ENCODE assay signal across 13 cellular contexts in genomic region chr15:44595656-44596510, GRCh38. TPM values are rescaled to one million over a fixed set of nuclear protein-coding genes. Genes with fewer than 3 reads are reported as not detected.
A peak's percentile ranks its signal among the peaks of the same experiment; 100 is the strongest.
DNase-seq lines count a peak whose midpoint lies in the region; TF ChIP-seq lines count a peak whose summit lies in the region.
"Had no signal": no experiment of that assay in that cellular context is flagged by ENCODE, and none has a peak within 500 bp of the region (broad histone marks: within the 10 kb centered on the region; RNA-seq: fewer than 3 reads in every experiment).

No MANE protein-coding gene starts in this region.

- H3K4me2 ChIP-seq in MM.1S (ENCODE audit: low read depth, low read length): peak overlapping the region; percentile 49; the same call in 1 of the 2 replicates
- H3K4me2 ChIP-seq: SK-N-SH had no signal

- H3K9me3 Mint-ChIP-seq in activated naive CD4-positive, alpha-beta T cell treated with anti-CD3 and anti-CD28 coated beads, Interleukin-2, amount 10 ng/mL, durations not matched to agents 7 days and 5 days: no peaks in the 10 kb centered on the region
- H3K9me3 Mint-ChIP-seq: mesothelial cell of epicardium had no signal

- intact Hi-C loops in thyroid gland (cut with DNase I): no loop called here

- no peaks in the 10 kb centered on the region for H4K20me1 ChIP-seq in MM.1S (ENCODE audit: insufficient read depth, low read length)

- H3K4me1 Mint-ChIP-seq in activated naive CD4-positive, alpha-beta T cell treated with anti-CD3 and anti-CD28 coated beads, Interleukin-2, amount 10 ng/mL, durations not matched to agents 7 days and 5 days: peaks cover 38% of the 10 kb centered on the region

- no peaks in the 10 kb centered on the region for H3K79me2 ChIP-seq in MM.1S (ENCODE audit: low read length)

- H2AFZ ChIP-seq in MM.1S (ENCODE audit: low read length): no peak overlapping the region

- no peaks in the 10 kb centered on the region for H3K9me2 ChIP-seq in MM.1S (replicated peaks; ENCODE audit: insufficient read depth, low read length)
- H3K9me2 ChIP-seq: SK-N-SH had no signal

- 36 to 41% methylated on average over 3 of the region's 3 CpGs for WGBS in thyroid gland, 2 donors

- peak overlapping the region; percentile 53 for H3K27ac Mint-ChIP-seq in activated naive CD4-positive, alpha-beta T cell treated with anti-CD3 and anti-CD28 coated beads, Interleukin-2, amount 10 ng/mL, durations not matched to agents 7 days and 5 days
- H3K27ac Mint-ChIP-seq: mesothelial cell of epicardium had no signal

- H3F3A ChIP-seq in MM.1S (ENCODE audit: insufficient read depth, low read length): peaks cover 18% of the 10 kb centered on the region

- peaks cover 40% of the 10 kb centered on the region for H3K36me3 Mint-ChIP-seq in activated naive CD4-positive, alpha-beta T cell treated with anti-CD3 and anti-CD28 coated beads, Interleukin-2, amount 10 ng/mL, durations not matched to agents 7 days and 5 days

- no peaks in the 10 kb centered on the region for H3K27me3 ChIP-seq in MM.1S (replicated peaks; ENCODE audit: insufficient read depth, low read length)
- no peaks in the 10 kb centered on the region for H3K27me3 ChIP-seq in thyroid gland

- H3K9ac ChIP-seq in MM.1S (ENCODE audit: low read length): no peak overlapping the region
- H3K9ac ChIP-seq: SK-N-SH had no signal

- no peak overlapping the region for H3K4me3 Mint-ChIP-seq in activated naive CD4-positive, alpha-beta T cell treated with anti-CD3 and anti-CD28 coated beads, Interleukin-2, amount 10 ng/mL, durations not matched to agents 7 days and 5 days
- H3K4me3 Mint-ChIP-seq: mesothelial cell of epicardium had no signal

- H3K27ac ChIP-seq in MM.1S (ENCODE audit: low read length) (peak overlapping the region; percentile 70), caudate nucleus (ENCODE audit: low read depth, low read length) (peak overlapping the region; percentile 24), thyroid gland (peak overlapping the region; percentile 94 to 97 (median 96))

- H3K27me3 Mint-ChIP-seq in activated naive CD4-positive, alpha-beta T cell treated with anti-CD3 and anti-CD28 coated beads, Interleukin-2, amount 10 ng/mL, durations not matched to agents 7 days and 5 days: no peaks in the 10 kb centered on the region

- no peak for DNase-seq in activated naive CD4-positive, alpha-beta T cell treated with anti-CD3 and anti-CD28 coated beads, Interleukin-2, amount 10 ng/mL, durations not matched to agents 7 days and 5 days
- no peak for DNase-seq in activated naive CD4-positive, alpha-beta T cell treated with Interleukin-2 at 50 U/mL for 16 hours
- DNase-seq in MM.1S (peak; percentile 78), caudate nucleus (lab: John Stamatoyannopoulos, UW) (no peak), thyroid gland (peak; percentile 69 to 74), NCI-H510A treated with DMSO at 0.1 percent for 48 hours (lab: John Stamatoyannopoulos, UW) (no peak), NCI-H526 (lab: John Stamatoyannopoulos, UW) (no peak), erythroblast (lab: John Stamatoyannopoulos, UW) (no peak)
- DNase-seq: activated naive CD4-positive, alpha-beta T cell; DMS53; NCI-H187; SK-N-SH had no signal

- H3K4me3 ChIP-seq in MM.1S (ENCODE audit: low read length): no peak overlapping the region
- no peak overlapping the region for H3K4me3 ChIP-seq in thyroid gland (replicated peaks in 1 of 3)

- no peak for TF ChIP-seq CTCF in MM.1S (IDR thresholded peaks at IDR 0.05; ENCODE audit: low read length)
- no peak for TF ChIP-seq CTCF in thyroid gland (IDR thresholded peaks at IDR 0.05)

- CTCF ChIA-PET in activated naive CD4-positive, alpha-beta T cell treated with anti-CD3 and anti-CD28 coated beads, Interleukin-2, amount 10 ng/mL, durations not matched to agents 7 days and 5 days (lab: Charles Lee): interaction anchor here (0.6 to 2.0 kb wide), 6 partner anchors 12 to 143 kb away, joined by 3 to 9 read pairs (median 4); partner anchors contain the start of gene TRIM69

- H3K9me3 ChIP-seq in MM.1S (replicated peaks; ENCODE audit: insufficient read depth, low read length): no peaks in the 10 kb centered on the region
- H3K9me3 ChIP-seq in thyroid gland: no peaks in the 10 kb centered on the region
- H3K9me3 ChIP-seq: SK-N-SH had no signal

- TF ChIP-seq POLR2A in thyroid gland (IDR thresholded peaks at IDR 0.05) (peak in 1 of 2 donors; percentile 62), erythroblast (IDR thresholded peaks at IDR 0.05; ENCODE audit: low read length) (no peak)

- H3K4me1 ChIP-seq in MM.1S (ENCODE audit: low read length) (peaks cover 24% of the 10 kb centered on the region), thyroid gland (peaks cover 48 to 77% of the 10 kb centered on the region in 2 donors)

- no peaks in the 10 kb centered on the region for H3K36me3 ChIP-seq in MM.1S (replicated peaks; ENCODE audit: insufficient read depth, low read length)
- H3K36me3 ChIP-seq in thyroid gland: peaks cover 0 to 16% of the 10 kb centered on the region in 2 donors

RNA-seq across cellular contexts. Expression of gene EIF3J, which starts 58.9 kb away (rescaled TPM):
- 10 to 100 TPM; 36.7 to 50.7 (median 39.3) TPM for total RNA-seq in thyroid gland

Comparison
In these comparisons a context has a peak if more than half of its experiments do, and no peak if none do; other contexts are left out.
1. DNase-seq: peak in MM.1S (single experiment) and thyroid gland (2 of 2); none in activated naive CD4-positive, alpha-beta T cell treated with anti-CD3 and anti-CD28 coated beads, Interleukin-2, amount 10 ng/mL, durations not matched to agents 7 days and 5 days (single experiment), activated naive CD4-positive, alpha-beta T cell treated with Interleukin-2 at 50 U/mL for 16 hours (single experiment), caudate nucleus (0 of 61), NCI-H510A treated with DMSO at 0.1 percent for 48 hours (single experiment), NCI-H526 (0 of 2) and erythroblast (0 of 2).
2. H3K27ac ChIP-seq: peak in every context shown above with its lines; median percentile 96 in thyroid gland; 70 in MM.1S; 24 in caudate nucleus.